In genomic region chr2:29267710-29268109, GRCh38 we compare ENCODE assay signal across 17 cellular contexts.
"Had no signal": no experiment of that assay in that cellular context is flagged by ENCODE, and none has a peak within 500 bp of the region (broad histone marks: within the 10 kb centered on the region; RNA-seq: fewer than 3 reads in every experiment).

No MANE protein-coding gene starts in this region.

- H3K4me1 ChIP-seq: SJSA1 had no signal

- H3K27ac ChIP-seq: HL-60, SJSA1 had no signal

- H3K4me1 Mint-ChIP-seq: T-cell had no signal

- ATAC-seq: T-cell had no signal

- H3K27me3 ChIP-seq: MG63, SJSA1 had no signal

- H3K4me3 ChIP-seq: MG63, SJSA1 had no signal

- H3K36me3 ChIP-seq: MG63, SJSA1 had no signal

- H3K9me3 ChIP-seq: MG63, SJSA1 had no signal

- H3K4me3 Mint-ChIP-seq: T-cell had no signal

- H3K36me3 Mint-ChIP-seq: T-cell had no signal

- H3K27ac Mint-ChIP-seq: T-cell had no signal

- DNase-seq: KBM-7, MG63, NCI-H1092, NCI-H1436, NCI-H187, NCI-H2029, NCI-H2081 treated with DMSO at 0.1 percent for 48 hours, NCI-H2227 treated with DMSO at 0.1 percent for 48 hours, NCI-H524 treated with DMSO at 0.1 percent for 48 hours, NCI-H774, Right ventricle myocardium superior, RPMI8226, SIG-M5, SW 1271, T-cell had no signal
